ENCODE assay signal across 8 cellular contexts in genomic region chr19:19539738-19540703, GRCh38. TPM values are rescaled to one million over a fixed set of nuclear protein-coding genes. Genes with fewer than 3 reads are reported as not detected.
DNase-seq lines count a peak whose midpoint lies in the region; ATAC-seq and TF ChIP-seq lines count a peak whose summit lies in the region.

No MANE protein-coding gene starts in this region.

- TF ChIP-seq POLR2A in spleen (IDR thresholded peaks at IDR 0.05), result no peak

- H3K27ac ChIP-seq in spleen, result peak overlapping the region in 2 of 8 donors; percentile 41 to 48

- peaks cover 0 to 6% (median 0%) of the 10 kb centered on the region in 6 donors for H3K36me3 ChIP-seq in spleen

- peaks cover 0 to 7% (median 0%) of the 10 kb centered on the region in 8 donors for H3K9me3 ChIP-seq in spleen

- peak; percentile 32 for ATAC-seq in activated T-helper 17 cell treated with anti-CD3 and anti-CD28 coated beads, Interleukin-2, amount 50 U/mL, for 72 hours (replicated peaks)
- ATAC-seq in GM18502 (IDR thresholded peaks at IDR 0.05; ENCODE audit: poor library complexity, unreplicated experiment), result no peak
- ATAC-seq in GM21367 (IDR thresholded peaks at IDR 0.05; ENCODE audit: unreplicated experiment), result no peak

- intact Hi-C loops in head of caudate nucleus (cut with DNase I) (no loop called here), spleen (cut with DNase I; ENCODE audit: low total_unique reads) (no loop called here)

- H3K27me3 Mint-ChIP-seq in activated T-helper 17 cell treated with anti-CD3 and anti-CD28 coated beads, Interleukin-2, amount 50 U/mL, for 72 hours, result peaks cover 5% of the 10 kb centered on the region

- no peaks in the 10 kb centered on the region for H3K9me3 Mint-ChIP-seq in activated T-helper 17 cell treated with anti-CD3 and anti-CD28 coated beads, Interleukin-2, amount 50 U/mL, for 72 hours

- H3K27me3 ChIP-seq in spleen (replicated peaks in 1 of 7), result peaks cover 0 to 86% (median 54%) of the 10 kb centered on the region in 7 donors

- H3K4me3 ChIP-seq in spleen, result peak overlapping the region in 5 of 8 donors; percentile 6 to 64 (median 29)

- peaks cover 10 to 58% (median 35%) of the 10 kb centered on the region in 6 donors for H3K4me1 ChIP-seq in spleen

- H3K27ac Mint-ChIP-seq in activated T-helper 17 cell treated with anti-CD3 and anti-CD28 coated beads, Interleukin-2, amount 50 U/mL, for 72 hours, result no peak overlapping the region

- H3K4me1 Mint-ChIP-seq in activated T-helper 17 cell treated with anti-CD3 and anti-CD28 coated beads, Interleukin-2, amount 50 U/mL, for 72 hours, result peaks cover 7% of the 10 kb centered on the region

- DNase-seq in NCI-H524 (lab: John Stamatoyannopoulos, UW), result peak; percentile 41 to 70
- no peak for DNase-seq in NCI-H524 treated with DMSO at 0.1 percent for 48 hours (lab: John Stamatoyannopoulos, UW)
- peak in 36 of 42 donors; percentile 18 to 79 (median 56) for DNase-seq in head of caudate nucleus
- DNase-seq in spleen, result peak; percentile 92
- DNase-seq in Ammon's horn (ENCODE audit: low spot score), result no peak

- 12 to 32% (median 17%) methylated on average over 39 to 89 of the region's 89 CpGs for WGBS in spleen, 5 donors

- TF ChIP-seq CTCF in spleen (IDR thresholded peaks at IDR 0.05 in 8 of 11, conservative IDR thresholded peaks at IDR 0.05 in 3 of 11), result no peak

- peak overlapping the region; percentile 65 for H3K4me3 Mint-ChIP-seq in activated T-helper 17 cell treated with anti-CD3 and anti-CD28 coated beads, Interleukin-2, amount 50 U/mL, for 72 hours

- no peaks in the 10 kb centered on the region for H3K36me3 Mint-ChIP-seq in activated T-helper 17 cell treated with anti-CD3 and anti-CD28 coated beads, Interleukin-2, amount 50 U/mL, for 72 hours (ENCODE audit: low read depth)

RNA-seq across cellular contexts. Expression of gene CILP2, which starts 2.0 kb away (rescaled TPM):
- total RNA-seq in activated T-helper 17 cell treated with anti-CD3 and anti-CD28 coated beads, Interleukin-2, amount 50 U/mL, for 72 hours, result under 1 TPM; 0.26 to 0.97 TPM
- total RNA-seq in spleen, result 1 to 10 TPM in 1 of 7 donors, under 1 TPM in 5, not detected in 1; 0.36 to 1.3 (median 0.61) TPM
- under 1 TPM; 0.15 to 0.38 (median 0.35) TPM for polyA plus RNA-seq in spleen

RNA-seq across cellular contexts. Expression of gene YJEFN3, which starts 11.3 kb away (rescaled TPM):
- 10 to 100 TPM in 1 of 2 donors, 1 to 10 TPM in 1; 6.7 to 10.3 TPM for total RNA-seq in activated T-helper 17 cell treated with anti-CD3 and anti-CD28 coated beads, Interleukin-2, amount 50 U/mL, for 72 hours
- total RNA-seq in spleen, result 1 to 10 TPM; 1.3 to 4.8 (median 3.2) TPM
- polyA plus RNA-seq in spleen, result 10 to 100 TPM; 10.4 to 22.7 (median 13.0) TPM

RNA-seq across cellular contexts. Expression of gene NDUFA13, which starts 24.0 kb away (rescaled TPM):
- 100 to 1,000 TPM; 276 to 397 TPM for total RNA-seq in activated T-helper 17 cell treated with anti-CD3 and anti-CD28 coated beads, Interleukin-2, amount 50 U/mL, for 72 hours
- 100 to 1,000 TPM in 4 of 7 donors, 10 to 100 TPM in 3; 24.0 to 216 (median 182) TPM for total RNA-seq in spleen
- polyA plus RNA-seq in spleen, result 100 to 1,000 TPM; 203 to 224 (median 204) TPM

RNA-seq across cellular contexts. Expression of gene TSSK6, which starts 24.7 kb away (rescaled TPM):
- 1 to 10 TPM; 4.1 to 4.5 TPM for total RNA-seq in activated T-helper 17 cell treated with anti-CD3 and anti-CD28 coated beads, Interleukin-2, amount 50 U/mL, for 72 hours
- 1 to 10 TPM; 2.3 to 5.6 (median 3.7) TPM for total RNA-seq in spleen
- polyA plus RNA-seq in spleen, result 1 to 10 TPM; 1.7 to 3.3 (median 2.4) TPM

Comparison
In these comparisons a context has a peak if more than half of its experiments do, and no peak if none do; other contexts are left out.
1. DNase-seq: peak in NCI-H524 (2 of 2), head of caudate nucleus (36 of 42) and spleen (single experiment); none in NCI-H524 treated with DMSO at 0.1 percent for 48 hours (single experiment) and Ammon's horn (single experiment).